Comparison of ENCODE assay signal across 18 cellular contexts in the genomic region with DNA sequence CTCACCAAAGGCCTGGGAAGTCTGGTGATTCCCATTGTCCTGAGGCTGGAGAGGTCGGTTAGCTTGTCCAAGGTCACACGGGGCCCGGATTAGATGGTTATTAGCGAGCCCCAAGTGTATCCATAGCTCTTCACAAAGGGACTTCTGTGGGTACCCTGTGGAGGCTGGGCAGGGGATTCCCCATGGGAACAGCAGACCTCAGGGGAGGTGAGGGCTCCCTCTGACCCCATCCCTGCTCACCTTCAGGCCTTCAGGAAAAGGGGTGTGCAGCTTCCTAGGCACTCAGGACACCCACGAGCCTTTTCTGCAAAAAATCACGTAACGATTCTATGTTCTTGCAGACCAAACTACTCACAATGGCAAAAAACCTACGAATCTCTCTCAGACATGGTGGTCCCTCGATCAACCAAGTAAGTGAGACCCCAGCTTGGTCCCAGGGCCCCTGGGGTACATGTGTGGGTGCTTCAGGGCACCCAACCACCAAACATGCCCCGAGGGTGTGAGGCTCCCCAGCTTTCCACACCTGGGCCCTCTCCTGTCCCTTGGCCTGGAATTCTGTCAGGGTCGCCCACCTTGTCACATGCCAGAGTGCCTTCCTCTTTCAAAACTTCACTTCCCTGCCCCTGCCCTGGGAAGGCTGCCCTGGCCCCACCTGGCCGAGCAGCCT. TPM values are rescaled to one million over a fixed set of nuclear protein-coding genes. Genes with fewer than 3 reads are reported as not detected.
DNase-seq lines count a peak whose midpoint lies in the region; ATAC-seq and TF ChIP-seq lines count a peak whose summit lies in the region.
"Had no signal": no experiment of that assay in that cellular context is flagged by ENCODE, and none has a peak within 500 bp of the region (broad histone marks: within the 10 kb centered on the region; RNA-seq: fewer than 3 reads in every experiment).

No MANE protein-coding gene starts in this region.

- WGBS in endodermal cell (ENCODE audit: insufficient coverage in 1 of 2, insufficient read length in 1 of 2), 2 experiments: 94 to 95% methylated on average over 9 to 12 of the region's 12 CpGs
- WGBS in stomach, 5 donors: 89 to 93% (median 92%) methylated on average over 12 of the region's 12 CpGs

- H3K4me3 ChIP-seq in left ventricle myocardium inferior (no peak overlapping the region), endodermal cell (ENCODE audit: low read length) (no peak overlapping the region), osteoblast (ENCODE audit: insufficient read depth, low read length) (no peak overlapping the region), stomach (no peak overlapping the region)
- H3K4me3 ChIP-seq: GM12878, GM23248, HAP-1 had no signal

- no peak for TF ChIP-seq EP300 in stomach (IDR thresholded peaks at IDR 0.05)

- no peak overlapping the region for H3K27ac ChIP-seq in left ventricle myocardium inferior (replicated peaks)
- H3K27ac ChIP-seq in endodermal cell (ENCODE audit: low read depth, low read length): no peak overlapping the region
- H3K27ac ChIP-seq in osteoblast (ENCODE audit: low read depth, low read length): no peak overlapping the region
- no peak overlapping the region for H3K27ac ChIP-seq in stomach
- H3K27ac ChIP-seq: C4-2B, GM23248 had no signal

- DNase-seq in cardiac septum (ENCODE audit: low spot score) (peak; percentile 73), left ventricle myocardium inferior (no peak), endodermal cell (no peak), osteoblast (ENCODE audit: insufficient read length, low spot score, missing footprints) (peak; percentile 82), stomach (peak; percentile 22), pons (ENCODE audit: low spot score) (no peak)
- no peak for DNase-seq in activated CD4-positive, alpha-beta T cell treated with anti-CD3 and anti-CD28 coated beads for 48 hours
- DNase-seq: CD4-positive, alpha-beta T cell; DMS79 treated with DMSO at 0.1 percent for 48 hours; GF-D8; GM23248 had no signal

- H3K4me3 Mint-ChIP-seq in endodermal cell: no peak overlapping the region
- H3K4me3 Mint-ChIP-seq: CD4-positive, alpha-beta T cell had no signal

- H4K20me1 ChIP-seq in osteoblast (ENCODE audit: insufficient read depth, low read length): no peaks in the 10 kb centered on the region

- no peaks in the 10 kb centered on the region for H3K4me1 Mint-ChIP-seq in endodermal cell

- no peak for ATAC-seq in GM19035 (IDR thresholded peaks at IDR 0.05; ENCODE audit: unreplicated experiment)
- ATAC-seq: GM12878, HepG2 had no signal

- H3K36me3 Mint-ChIP-seq in endodermal cell (ENCODE audit: low read depth): no peaks in the 10 kb centered on the region
- H3K36me3 Mint-ChIP-seq: IgD-negative memory B cell had no signal

- TF ChIP-seq CTCF in left ventricle myocardium inferior (IDR thresholded peaks at IDR 0.05; ENCODE audit: borderline replicate concordance): no peak
- TF ChIP-seq CTCF in endodermal cell (conservative IDR thresholded peaks at IDR 0.05): no peak
- TF ChIP-seq CTCF in osteoblast (IDR thresholded peaks at IDR 0.05; ENCODE audit: extremely low read depth, low read depth, low read length): no peak
- TF ChIP-seq CTCF in stomach (IDR thresholded peaks at IDR 0.05): no peak

- peak overlapping the region; percentile 23 for H3K27ac Mint-ChIP-seq in endodermal cell
- H3K27ac Mint-ChIP-seq: CD4-positive, alpha-beta T cell had no signal

- H3K9me3 Mint-ChIP-seq in endodermal cell: no peaks in the 10 kb centered on the region
- H3K9me3 Mint-ChIP-seq: CD4-positive, alpha-beta T cell; IgD-negative memory B cell had no signal

- TF ChIP-seq POLR2A in stomach (IDR thresholded peaks at IDR 0.05): no peak

- H2AFZ ChIP-seq in osteoblast (ENCODE audit: low read length): no peak overlapping the region
- H2AFZ ChIP-seq: GM23248 had no signal

- H3K9me3 ChIP-seq in left ventricle myocardium inferior (replicated peaks) (no peaks in the 10 kb centered on the region), endodermal cell (ENCODE audit: control insufficient read depth, low read length) (no peaks in the 10 kb centered on the region), osteoblast (ENCODE audit: low read depth, low read length) (no peaks in the 10 kb centered on the region), stomach (no peaks in the 10 kb centered on the region)
- H3K9me3 ChIP-seq: Caco-2, HAP-1 had no signal

- H3K27me3 ChIP-seq in left ventricle myocardium inferior (ENCODE audit: low read depth) (no peaks in the 10 kb centered on the region), endodermal cell (ENCODE audit: control insufficient read depth, insufficient read depth, low read length, poor library complexity, severe bottlenecking) (no peaks in the 10 kb centered on the region), osteoblast (ENCODE audit: insufficient read depth, low read length) (no peaks in the 10 kb centered on the region), stomach (no peaks in the 10 kb centered on the region)

- no peaks in the 10 kb centered on the region for H3K79me2 ChIP-seq in osteoblast (ENCODE audit: insufficient read depth, low read length)

- H3K27me3 Mint-ChIP-seq in endodermal cell (ENCODE audit: insufficient read depth): no peaks in the 10 kb centered on the region
- H3K27me3 Mint-ChIP-seq: CD4-positive, alpha-beta T cell; IgD-negative memory B cell had no signal

- H3K4me2 ChIP-seq in osteoblast (ENCODE audit: insufficient read depth, low read length): no peak overlapping the region

- no peak overlapping the region for H3K9ac ChIP-seq in endodermal cell (ENCODE audit: extremely low read depth, low read length, poor library complexity, severe bottlenecking)
- H3K9ac ChIP-seq: GM23248 had no signal

- H3K4me1 ChIP-seq in left ventricle myocardium inferior (peaks cover 26% of the 10 kb centered on the region), endodermal cell (ENCODE audit: control insufficient read depth, insufficient read depth, low read length) (no peaks in the 10 kb centered on the region), osteoblast (ENCODE audit: insufficient read depth, low read length) (no peaks in the 10 kb centered on the region), stomach (peaks cover 3 to 19% (median 10%) of the 10 kb centered on the region in 4 donors)
- H3K4me1 ChIP-seq: HAP-1 had no signal

- H3K36me3 ChIP-seq in left ventricle myocardium inferior (peaks cover 2% of the 10 kb centered on the region), endodermal cell (ENCODE audit: control insufficient read depth, insufficient read depth, low read length) (peaks cover under 1% of the 10 kb centered on the region), osteoblast (ENCODE audit: insufficient read depth, low read length) (no peaks in the 10 kb centered on the region), stomach (peaks cover 0 to 10% (median 4%) of the 10 kb centered on the region in 4 donors)

- intact Hi-C loops in cardiac septum (cut with DNase I): no loop called here
- intact Hi-C loops in left ventricle myocardium inferior (cut with micrococcal nuclease): no loop called here
- intact Hi-C loops in stomach (cut with DNase I; ENCODE audit: low total_unique reads): no loop called here

RNA-seq across cellular contexts. Expression of a gene that starts 40.3 kb away (rescaled TPM):
- 130 TPM for total RNA-seq in cardiac septum
- 107 TPM for total RNA-seq in left ventricle myocardium inferior
- total RNA-seq in endodermal cell: 100 to 1,000 TPM; 402 to 408 TPM
- polyA plus RNA-seq in endodermal cell (2013, experiment 1 of 2): 325 TPM
- polyA plus RNA-seq in endodermal cell (2013, experiment 2 of 2): 329 TPM
- 245 and 291 TPM in 2 replicates for total RNA-seq in osteoblast
- total RNA-seq in stomach: 100 to 1,000 TPM in 1 of 5 donors, 10 to 100 TPM in 4; 37.3 to 272 (median 89.7) TPM
- polyA plus RNA-seq in stomach: 10 to 100 TPM; 49.6 to 98.7 (median 63.4) TPM

RNA-seq across cellular contexts. Expression of a gene that starts 50.9 kb away (rescaled TPM):
- total RNA-seq in cardiac septum (0.24 TPM), left ventricle myocardium inferior (0.69 TPM), endodermal cell (under 1 TPM; 0.26 to 0.73 TPM), osteoblast (under 0.01 TPM in 2 replicates), stomach (100 to 1,000 TPM in 1 of 5 donors, 1 to 10 TPM in 1, not detected in 3; 1.1 to 143 TPM)
- polyA plus RNA-seq in endodermal cell (2013, experiment 1 of 2): 0.07 TPM
- 0.29 TPM for polyA plus RNA-seq in endodermal cell (2013, experiment 2 of 2)
- polyA plus RNA-seq in stomach: 1 to 10 TPM in 1 of 3 donors, under 1 TPM in 2; 0.61 to 6.9 (median 0.75) TPM
- total RNA-seq: CD4-positive, alpha-beta T cell; GM23248 had no signal

Comparison
In these comparisons a context has a peak if more than half of its experiments do, and no peak if none do; other contexts are left out.
1. DNase-seq: peak in cardiac septum (single experiment), osteoblast (single experiment) and stomach (single experiment); none in left ventricle myocardium inferior (single experiment), endodermal cell (single experiment), activated CD4-positive, alpha-beta T cell treated with anti-CD3 and anti-CD28 coated beads for 48 hours (single experiment) and pons (single experiment).